8 cellular contexts compared by ENCODE assay signal in genomic region chr6:34027445-34027936, GRCh38.
A peak's percentile ranks its signal among the peaks of the same experiment; 100 is the strongest.
DNase-seq lines count a peak whose midpoint lies in the region; ATAC-seq and TF ChIP-seq lines count a peak whose summit lies in the region.

No MANE protein-coding gene starts in this region.

- no peak for TF ChIP-seq POLR2A in esophagus squamous epithelium (IDR thresholded peaks at IDR 0.05)
- no peak for TF ChIP-seq POLR2A in ovary (IDR thresholded peaks at IDR 0.05)

- ATAC-seq in upper lobe of right lung = peak; percentile 59

- peaks cover 0 to 53% (median 0%) of the 10 kb centered on the region in 4 donors for H3K27me3 ChIP-seq in esophagus squamous epithelium
- no peaks in the 10 kb centered on the region for H3K27me3 ChIP-seq in ovary
- peaks cover 2% of the 10 kb centered on the region for H3K27me3 ChIP-seq in upper lobe of right lung

- TF ChIP-seq CTCF in GM12865 (IDR thresholded peaks at IDR 0.05; ENCODE audit: insufficient read depth, low read depth, low read length, missing control alignments) = peak; percentile 75
- peak; percentile 56 to 89 (median 82) for TF ChIP-seq CTCF in esophagus squamous epithelium (IDR thresholded peaks at IDR 0.05)
- peak in 2 of 3 donors; percentile 42 to 61 for TF ChIP-seq CTCF in ovary (IDR thresholded peaks at IDR 0.05)
- peak; percentile 78 for TF ChIP-seq CTCF in upper lobe of right lung (IDR thresholded peaks at IDR 0.05)

- no peak for TF ChIP-seq EP300 in ovary (IDR thresholded peaks at IDR 0.05)

- H3K27ac ChIP-seq in esophagus squamous epithelium = no peak overlapping the region
- no peak overlapping the region for H3K27ac ChIP-seq in ovary
- H3K27ac ChIP-seq in upper lobe of right lung = no peak overlapping the region

- H3K9me3 ChIP-seq in esophagus squamous epithelium = no peaks in the 10 kb centered on the region
- H3K9me3 ChIP-seq in ovary = no peaks in the 10 kb centered on the region
- no peaks in the 10 kb centered on the region for H3K9me3 ChIP-seq in upper lobe of right lung

- intact Hi-C loops in esophagus squamous epithelium (cut with DNase I) (no loop called here), ovary (cut with DNase I) (no loop called here), upper lobe of right lung (cut with DNase I) (loop anchor here (5.0 kb wide), 1 partner anchor 255 kb away; no protein-coding TSS in a partner anchor)

- 45% methylated on average over 5 of the region's 17 CpGs; no CpG with 5 or more reads in 1 of the 2 donors for WGBS in esophagus squamous epithelium, 2 donors
- 42 to 46% (median 44%) methylated on average over 14 to 17 of the region's 17 CpGs for WGBS in ovary, 3 donors

- DNase-seq in GM12865 (ENCODE audit: low read depth) (peak; percentile 49), NCI-H1694 (lab: John Stamatoyannopoulos, UW) (peak; percentile 33), esophagus squamous epithelium (lab: John Stamatoyannopoulos, UW) (no peak), ovary (peak in 4 of 5 donors; percentile 25 to 58 (median 38)), upper lobe of right lung (peak; percentile 75), cerebellum (ENCODE audit: low spot score) (no peak), pons (ENCODE audit: low spot score) (no peak)
- DNase-seq in activated CD8-positive, alpha-beta memory T cell treated with anti-CD3 and anti-CD28 coated beads, Interleukin-2, amount 50 U/mL, for 48 hours = peak; percentile 90

- no peak overlapping the region for H3K4me3 ChIP-seq in GM12865 (ENCODE audit: low read depth, low read length)
- no peak overlapping the region for H3K4me3 ChIP-seq in esophagus squamous epithelium
- no peak overlapping the region for H3K4me3 ChIP-seq in ovary
- no peak overlapping the region for H3K4me3 ChIP-seq in upper lobe of right lung

- H3K4me1 ChIP-seq in esophagus squamous epithelium = no peaks in the 10 kb centered on the region
- no peaks in the 10 kb centered on the region for H3K4me1 ChIP-seq in ovary (ENCODE audit: insufficient read depth)
- H3K4me1 ChIP-seq in upper lobe of right lung = no peaks in the 10 kb centered on the region

- H3K36me3 ChIP-seq in esophagus squamous epithelium (no peaks in the 10 kb centered on the region), ovary (no peaks in the 10 kb centered on the region), upper lobe of right lung (no peaks in the 10 kb centered on the region)

Comparison
In these comparisons a context has a peak if more than half of its experiments do, and no peak if none do; other contexts are left out.
1. DNase-seq: peak in GM12865 (single experiment), NCI-H1694 (single experiment), activated CD8-positive, alpha-beta memory T cell treated with anti-CD3 and anti-CD28 coated beads, Interleukin-2, amount 50 U/mL, for 48 hours (single experiment), ovary (4 of 5) and upper lobe of right lung (single experiment); none in esophagus squamous epithelium (single experiment), cerebellum (single experiment) and pons (single experiment).
2. Peak in every context shown above with its lines, with median percentiles within 50 percentile points of each other: CTCF ChIP-seq.